In genomic region chrX:127302841-127303240, GRCh38 we compare ENCODE assay signal across 27 cellular contexts.
"Had no signal": no experiment of that assay in that cellular context is flagged by ENCODE, and none has a peak within 500 bp of the region (broad histone marks: within the 10 kb centered on the region; RNA-seq: fewer than 3 reads in every experiment).

No MANE protein-coding gene starts in this region.

- H3K36me3 ChIP-seq: stomach, suprapubic skin, thoracic aorta, thyroid gland, tibial artery, tibial nerve, transverse colon, upper lobe of left lung, upper lobe of right lung, uterus, vagina had no signal

- H3K4me3 ChIP-seq: stomach, suprapubic skin, testis, thoracic aorta, thyroid gland, tibial artery, tibial nerve, transverse colon, upper lobe of left lung, upper lobe of right lung, uterus, vagina had no signal

- DNase-seq: stimulated activated CD4-positive, alpha-beta T cell treated with anti-CD3 and anti-CD28 coated beads, Interleukin-2, amount 100 ng/mL, for 48 hours; stimulated activated CD4-positive, alpha-beta T cell treated with anti-CD3 and anti-CD28 coated beads, Interleukin-4, amount 100 ng/mL, for 1 hour; stimulated activated CD4-positive, alpha-beta T cell treated with anti-CD3 and anti-CD28 coated beads, Interleukin-4, amount 100 ng/mL, for 24 hours; stimulated activated CD4-positive, alpha-beta T cell treated with anti-CD3 and anti-CD28 coated beads, Interleukin-4, amount 100 ng/mL, for 4 hours; stimulated activated CD8-positive, alpha-beta memory T cell treated with anti-CD3 and anti-CD28 coated beads, Interleukin-4, amount 100 ng/mL, for 48 hours; stimulated activated naive B cell treated with anti-CD40 and anti-IgM and Interleukin-4, amounts not matched to agents 10 μg/mL and 1 μg/mL and 100 μg/mL, for 72 hours; stimulated activated naive CD4-positive, alpha-beta T cell; stimulated activated naive CD4-positive, alpha-beta T cell treated with Interleukin-2 at 50 U/mL for 16 hours; stimulated activated naive CD8-positive, alpha-beta T cell treated with anti-CD3 and anti-CD28 coated beads, Interleukin-15, amount 100 ng/mL, for 72 hours; stimulated activated naive CD8-positive, alpha-beta T cell treated with anti-CD3 and anti-CD28 coated beads, Interleukin-15, Interleukin-2, amounts not matched to agents 100 U/mL and 50 U/mL, for 24 hours; stomach; substantia nigra; testis; thyroid gland; tibial artery; transverse colon; trophoblast cell; upper lobe of left lung; upper lobe of right lung; uterus had no signal

- H3K9me3 ChIP-seq: stomach, suprapubic skin, testis, thoracic aorta, thyroid gland, tibial artery, tibial nerve, transverse colon, upper lobe of left lung, upper lobe of right lung, uterus, vagina had no signal

- FAIRE-seq: urothelium cell line had no signal

- H3K27ac ChIP-seq: stomach, suprapubic skin, testis, thoracic aorta, thyroid gland, tibial artery, tibial nerve, transverse colon, upper lobe of left lung, upper lobe of right lung, uterus, vagina had no signal

- ATAC-seq: stimulated activated effector memory CD8-positive, alpha-beta T cell treated with anti-CD3 and anti-CD28 coated beads, Interleukin-12 subunit alpha, Interleukin-12 subunit beta, amount 100 ng/mL, for 72 hours; stimulated activated memory B cell treated with anti-CD40 and anti-IgM and Interleukin-4, amounts not matched to agents 10 μg/mL and 1 μg/mL and 100 μg/mL, for 72 hours; stimulated activated naive B cell treated with anti-CD40 and anti-IgM and Interleukin-4, amounts not matched to agents 10 μg/mL and 1 μg/mL and 100 μg/mL, for 72 hours; stimulated activated naive CD8-positive, alpha-beta T cell treated with anti-CD3 and anti-CD28 coated beads, Interleukin-15, amount 100 ng/mL, for 72 hours; stimulated activated naive CD8-positive, alpha-beta T cell treated with anti-CD3 and anti-CD28 coated beads, Interleukin-15, Interleukin-2, amounts not matched to agents 100 U/mL and 50 U/mL, for 24 hours; upper lobe of right lung had no signal

- H3K27me3 ChIP-seq: stomach, suprapubic skin, testis, thyroid gland, tibial artery, tibial nerve, transverse colon, upper lobe of left lung, upper lobe of right lung, uterus, vagina had no signal

- H3K4me1 ChIP-seq: stomach, suprapubic skin, testis, thyroid gland, tibial artery, tibial nerve, transverse colon, upper lobe of left lung, upper lobe of right lung, uterus, vagina had no signal
